Comparison of ENCODE assay signal across 7 cellular contexts in the genomic region with DNA sequence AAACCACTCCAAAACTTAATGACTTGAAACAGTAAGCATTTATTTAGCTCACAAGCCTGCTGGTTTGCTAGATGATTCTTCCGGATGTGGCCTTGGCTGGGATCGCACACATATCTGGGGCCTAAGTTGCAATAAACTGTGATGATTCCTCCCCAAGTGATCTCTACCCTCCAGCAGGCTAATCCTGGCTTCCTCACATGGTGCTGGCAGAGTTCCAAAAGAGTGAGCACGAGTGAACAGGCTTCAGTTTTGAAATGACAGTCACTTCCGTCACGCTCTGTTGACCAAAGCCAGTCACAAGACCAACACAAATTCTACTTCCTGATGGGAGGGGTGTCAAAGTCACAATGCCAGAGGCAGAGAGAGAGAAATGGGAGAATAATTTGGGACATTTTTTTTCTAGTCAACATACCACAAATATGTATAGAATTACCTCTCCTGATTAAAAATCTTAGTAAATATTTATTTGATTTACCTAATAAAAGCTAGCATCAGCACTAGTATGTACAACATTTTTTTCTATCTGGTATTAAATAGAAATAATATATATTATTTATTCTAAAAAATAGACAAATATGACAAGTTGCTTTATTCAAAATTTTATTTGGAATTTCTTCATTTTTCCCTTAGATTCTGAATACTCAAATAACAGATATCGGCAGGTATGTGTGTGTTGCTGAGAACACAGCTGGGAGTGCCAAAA.
DNase-seq lines count a peak whose midpoint lies in the region; ATAC-seq, FAIRE-seq and TF ChIP-seq lines count a peak whose summit lies in the region.

No MANE protein-coding gene starts in this region.

- TF ChIP-seq RAD21 in Ishikawa (IDR thresholded peaks at IDR 0.05; ENCODE audit: low read depth) = no peak

- H3K4me3 ChIP-seq in GM23338 (no peak overlapping the region), OCI-LY1 (ENCODE audit: low read depth, low read length, poor library complexity, severe bottlenecking) (no peak overlapping the region), lower leg skin (ENCODE audit: low read depth, poor library complexity, severe bottlenecking) (no peak overlapping the region)

- H3K9me3 ChIP-seq in OCI-LY1 (ENCODE audit: low read length) = no peaks in the 10 kb centered on the region

- H3F3A ChIP-seq in GM23338 (replicated peaks; ENCODE audit: low read depth) (no peaks in the 10 kb centered on the region), OCI-LY1 (ENCODE audit: insufficient read depth, low read length) (no peaks in the 10 kb centered on the region)

- TF ChIP-seq EP300 in Ishikawa (IDR thresholded peaks at IDR 0.05; ENCODE audit: borderline replicate concordance) = no peak

- FAIRE-seq in urothelium cell line (lab: Jason Lieb, UNC) = peak; percentile 17

- intact Hi-C loops in lower leg skin (cut with DNase I; ENCODE audit: low total_unique reads) = no loop called here

- TF ChIP-seq POLR2A in lower leg skin (IDR thresholded peaks at IDR 0.05) = no peak

- H3K27me3 ChIP-seq in GM23338 (ENCODE audit: insufficient read depth) (no peaks in the 10 kb centered on the region), OCI-LY1 (ENCODE audit: insufficient read depth, low read length) (no peaks in the 10 kb centered on the region)

- H3K4me3 Mint-ChIP-seq in GM23338 (no peak overlapping the region), chondrocyte (ENCODE audit: unreplicated experiment) (no peak overlapping the region)

- 32 to 34% methylated on average over 6 of the region's 6 CpGs for WGBS in lower leg skin, 2 donors

- H3K36me3 ChIP-seq in GM23338 (ENCODE audit: insufficient read depth) = no peaks in the 10 kb centered on the region
- no peaks in the 10 kb centered on the region for H3K36me3 ChIP-seq in OCI-LY1 (ENCODE audit: insufficient read depth, low read length)

- H3K9me2 ChIP-seq in GM23338 (ENCODE audit: insufficient read depth) = no peaks in the 10 kb centered on the region
- no peaks in the 10 kb centered on the region for H3K9me2 ChIP-seq in OCI-LY1 (ENCODE audit: low read depth, low read length)

- no peaks in the 10 kb centered on the region for H3K4me1 ChIP-seq in GM23338 (ENCODE audit: insufficient read depth)
- peaks cover 14% of the 10 kb centered on the region for H3K4me1 ChIP-seq in OCI-LY1 (ENCODE audit: insufficient read depth, low read length, severe bottlenecking)

- H3K4me2 ChIP-seq in GM23338 (no peak overlapping the region), OCI-LY1 (ENCODE audit: low read length) (peak overlapping the region; percentile 52)

- H3K79me2 ChIP-seq in GM23338 (replicated peaks; ENCODE audit: insufficient read depth) (no peaks in the 10 kb centered on the region), OCI-LY1 (ENCODE audit: insufficient read depth, low read length) (no peaks in the 10 kb centered on the region)

- H3K4me1 Mint-ChIP-seq in GM23338 (no peaks in the 10 kb centered on the region), chondrocyte (ENCODE audit: low read depth) (peaks cover 16% of the 10 kb centered on the region)

- TF ChIP-seq CTCF in GM23338 (conservative IDR thresholded peaks at IDR 0.05; ENCODE audit: low read depth in 2 of 2) = no peak
- no peak for TF ChIP-seq CTCF in OCI-LY1 (IDR thresholded peaks at IDR 0.05; ENCODE audit: low read length)
- no peak for TF ChIP-seq CTCF in chondrocyte (IDR thresholded peaks at IDR 0.05)
- TF ChIP-seq CTCF in lower leg skin (IDR thresholded peaks at IDR 0.05) = no peak

- H4K20me1 ChIP-seq in GM23338 (replicated peaks; ENCODE audit: insufficient read depth) (no peaks in the 10 kb centered on the region), OCI-LY1 (ENCODE audit: insufficient read depth, low read length) (no peaks in the 10 kb centered on the region)

- H3K27ac ChIP-seq in GM23338 (ENCODE audit: low read depth) = no peak overlapping the region
- no peak overlapping the region for H3K27ac ChIP-seq in OCI-LY1 (ENCODE audit: low read depth, low read length, poor library complexity, severe bottlenecking)

- peak overlapping the region; percentile 33; the same call in 1 of the 2 replicates for H3K27ac Mint-ChIP-seq in GM23338
- peak overlapping the region; percentile 97 for H3K27ac Mint-ChIP-seq in chondrocyte (ENCODE audit: unreplicated experiment)

- no peaks in the 10 kb centered on the region for H3K36me3 Mint-ChIP-seq in GM23338 (ENCODE audit: low read depth)
- H3K36me3 Mint-ChIP-seq in chondrocyte (ENCODE audit: low read depth) = peaks cover 19% of the 10 kb centered on the region

- DNase-seq in GM23338 (ENCODE audit: low spot score) = no peak
- no peak for DNase-seq in chondrocyte (ENCODE audit: low spot score)
- peak; percentile 92 to 97 for DNase-seq in lower leg skin (ENCODE audit: low spot score in 2 of 2)
- peak; percentile 64 for DNase-seq in urothelium cell line (ENCODE audit: low spot score)

- H3K27me3 Mint-ChIP-seq in GM23338 (ENCODE audit: insufficient read depth, low read depth, poor library complexity) = no peaks in the 10 kb centered on the region
- no peaks in the 10 kb centered on the region for H3K27me3 Mint-ChIP-seq in chondrocyte (ENCODE audit: low read depth)

- H2AFZ ChIP-seq in GM23338 = no peak overlapping the region
- peak overlapping the region; percentile 81; the same call in 1 of the 2 replicates for H2AFZ ChIP-seq in OCI-LY1 (ENCODE audit: low read length)

- H3K9ac ChIP-seq in OCI-LY1 (ENCODE audit: low read length) = no peak overlapping the region

- peak; percentile 76 for ATAC-seq in GM18498 (IDR thresholded peaks at IDR 0.05; ENCODE audit: unreplicated experiment)
- ATAC-seq in GM23338 = no peak

- no peaks in the 10 kb centered on the region for H3K9me3 Mint-ChIP-seq in GM23338
- no peaks in the 10 kb centered on the region for H3K9me3 Mint-ChIP-seq in chondrocyte (ENCODE audit: low read depth)

TF ChIP-seq in GM23338, 12 proteins besides CTCF, POLR2A, EP300 and RAD21 (continues in another document):
- TF ChIP-seq EZH2phosphoT487 (IDR thresholded peaks at IDR 0.05; ENCODE audit: unreplicated experiment) = no peak
- TF ChIP-seq EZH2 (IDR thresholded peaks at IDR 0.05; ENCODE audit: low read depth, unreplicated experiment) = no peak
- TF ChIP-seq, protein P1, sequence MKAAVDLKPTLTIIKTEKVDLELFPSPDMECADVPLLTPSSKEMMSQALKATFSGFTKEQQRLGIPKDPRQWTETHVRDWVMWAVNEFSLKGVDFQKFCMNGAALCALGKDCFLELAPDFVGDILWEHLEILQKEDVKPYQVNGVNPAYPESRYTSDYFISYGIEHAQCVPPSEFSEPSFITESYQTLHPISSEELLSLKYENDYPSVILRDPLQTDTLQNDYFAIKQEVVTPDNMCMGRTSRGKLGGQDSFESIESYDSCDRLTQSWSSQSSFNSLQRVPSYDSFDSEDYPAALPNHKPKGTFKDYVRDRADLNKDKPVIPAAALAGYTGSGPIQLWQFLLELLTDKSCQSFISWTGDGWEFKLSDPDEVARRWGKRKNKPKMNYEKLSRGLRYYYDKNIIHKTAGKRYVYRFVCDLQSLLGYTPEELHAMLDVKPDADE (IDR thresholded peaks at IDR 0.05) = no peak
- no peak for TF ChIP-seq ZNF331 (CRISPR knock-in tag; IDR thresholded peaks at IDR 0.05; ENCODE audit: low read depth)
- TF ChIP-seq NANOG (IDR thresholded peaks at IDR 0.05; ENCODE audit: borderline replicate concordance) = no peak
- TF ChIP-seq POLR2AphosphoS5 (IDR thresholded peaks at IDR 0.05; ENCODE audit: low read depth) = no peak
- no peak for TF ChIP-seq CREB1 (CRISPR knock-in tag; IDR thresholded peaks at IDR 0.05; ENCODE audit: low read depth)

TF ChIP-seq in Ishikawa, 13 proteins besides CTCF, POLR2A, EP300 and RAD21:
- TF ChIP-seq YY1 (IDR thresholded peaks at IDR 0.05; ENCODE audit: low read depth) (no peak), NFIC (IDR thresholded peaks at IDR 0.05) (peak; percentile 70), FOXM1 (IDR thresholded peaks at IDR 0.05; ENCODE audit: borderline replicate concordance, low read depth) (no peak), EGR1 (IDR thresholded peaks at IDR 0.05) (no peak), CEBPB (IDR thresholded peaks at IDR 0.05) (no peak), TAF1 (IDR thresholded peaks at IDR 0.05; ENCODE audit: low read depth) (no peak), TEAD4 (IDR thresholded peaks at IDR 0.05) (no peak), CREB1 (IDR thresholded peaks at IDR 0.05; ENCODE audit: low read depth) (no peak), USF1 (IDR thresholded peaks at IDR 0.05) (peak; percentile 38; the same call in 1 of the 2 replicates)
- TF ChIP-seq, protein P2, sequence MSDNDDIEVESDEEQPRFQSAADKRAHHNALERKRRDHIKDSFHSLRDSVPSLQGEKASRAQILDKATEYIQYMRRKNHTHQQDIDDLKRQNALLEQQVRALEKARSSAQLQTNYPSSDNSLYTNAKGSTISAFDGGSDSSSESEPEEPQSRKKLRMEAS (IDR thresholded peaks at IDR 0.05) = peak; percentile 33; the same call in 1 of the 2 replicates

Comparison
In these comparisons a context has a peak if more than half of its experiments do, and no peak if none do; other contexts are left out.
1. DNase-seq: peak in lower leg skin (2 of 2) and urothelium cell line (single experiment); none in GM23338 (single experiment) and chondrocyte (single experiment).